10 cellular contexts compared by ENCODE assay signal in the genomic region with DNA sequence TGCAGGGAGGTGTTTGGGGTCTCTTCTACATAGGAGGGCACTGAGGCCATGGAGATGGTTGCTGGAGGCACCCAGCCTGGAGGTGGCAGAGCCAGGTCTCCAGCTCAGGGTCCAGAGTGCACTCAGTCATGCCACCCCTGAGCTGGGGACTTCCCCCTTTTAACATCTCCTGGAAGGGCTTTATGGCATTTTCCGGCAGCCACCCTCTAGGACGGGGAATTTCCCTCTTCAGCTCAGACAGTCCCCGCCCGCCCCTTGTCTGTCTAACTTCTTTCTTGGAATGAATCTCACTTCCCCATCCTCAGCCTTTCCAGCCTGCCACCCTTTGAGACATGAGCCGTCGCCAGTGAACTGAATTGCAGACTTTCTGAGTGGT. TPM values are rescaled to one million over a fixed set of nuclear protein-coding genes. Genes with fewer than 3 reads are reported as not detected.
A peak's percentile ranks its signal among the peaks of the same experiment; 100 is the strongest.
DNase-seq lines count a peak whose midpoint lies in the region; ATAC-seq and TF ChIP-seq lines count a peak whose summit lies in the region.
"Had no signal": no experiment of that assay in that cellular context is flagged by ENCODE, and none has a peak within 500 bp of the region (broad histone marks: within the 10 kb centered on the region; RNA-seq: fewer than 3 reads in every experiment).

No MANE protein-coding gene starts in this region.

- H3K9me3 ChIP-seq in colonic mucosa (no peaks in the 10 kb centered on the region), uterus (no peaks in the 10 kb centered on the region)
- H3K9me3 ChIP-seq: pancreas had no signal

- H3K9ac ChIP-seq in colonic mucosa (ENCODE audit: low read depth in 2 of 2, low read length in 2 of 2): no peak overlapping the region

- intact Hi-C loops in colonic mucosa (cut with DNase I) (no loop called here), uterus (cut with DNase I; ENCODE audit: low total_unique reads) (no loop called here)

- peak; percentile 69 for ATAC-seq in HG03196 (IDR thresholded peaks at IDR 0.05; ENCODE audit: unreplicated experiment)

- H3K4me3 ChIP-seq in colonic mucosa: no peak overlapping the region
- no peak overlapping the region for H3K4me3 ChIP-seq in uterus
- H3K4me3 ChIP-seq: cardiac muscle cell, pancreas had no signal

- peak; percentile 16 to 21 for DNase-seq in activated CD4-positive, alpha-beta T cell treated with anti-CD3 and anti-CD28 coated beads for 4 hours
- DNase-seq in activated CD4-positive, alpha-beta T cell treated with anti-CD3 and anti-CD28 coated beads, Interleukin-2, amount 50 U/mL, for 1 hour: no peak
- DNase-seq in colonic mucosa (peak; percentile 49), mucosa of gallbladder (ENCODE audit: low spot score) (no peak), NCI-H1105 (lab: John Stamatoyannopoulos, UW) (no peak), uterus (no peak)
- DNase-seq in stimulated activated CD4-positive, alpha-beta T cell treated with anti-CD3 and anti-CD28 coated beads, Interleukin-4, amount 100 ng/mL, for 24 hours: peak; percentile 51

- TF ChIP-seq CTCF in colonic mucosa (IDR thresholded peaks at IDR 0.05): no peak
- TF ChIP-seq CTCF in uterus (IDR thresholded peaks at IDR 0.05): no peak

- H3K27ac ChIP-seq in colonic mucosa (no peak overlapping the region), uterus (no peak overlapping the region)
- H3K27ac ChIP-seq: cardiac muscle cell, pancreas had no signal

- TF ChIP-seq POLR2A in uterus (IDR thresholded peaks at IDR 0.05): no peak

- H3K4me1 ChIP-seq in colonic mucosa: no peaks in the 10 kb centered on the region
- H3K4me1 ChIP-seq in uterus: no peaks in the 10 kb centered on the region
- H3K4me1 ChIP-seq: pancreas had no signal

- H3K27me3 ChIP-seq in colonic mucosa: no peaks in the 10 kb centered on the region
- no peaks in the 10 kb centered on the region for H3K27me3 ChIP-seq in uterus
- H3K27me3 ChIP-seq: cardiac muscle cell, pancreas had no signal

- H3K36me3 ChIP-seq in colonic mucosa (no peaks in the 10 kb centered on the region), uterus (no peaks in the 10 kb centered on the region)
- H3K36me3 ChIP-seq: cardiac muscle cell, pancreas had no signal

RNA-seq across cellular contexts. Expression of gene COL15A1, which starts 49.9 kb away (rescaled TPM):
- total RNA-seq in colonic mucosa: 10 to 100 TPM in 1 of 2 donors, 1 to 10 TPM in 1; 6.0 to 16.0 TPM
- total RNA-seq in mucosa of gallbladder: 46.2 TPM
- total RNA-seq in uterus: 100 to 1,000 TPM in 1 of 4 donors, 10 to 100 TPM in 3; 20.3 to 160 (median 50.4) TPM

Comparison
In these comparisons a context has a peak if more than half of its experiments do, and no peak if none do; other contexts are left out.
1. DNase-seq: peak in activated CD4-positive, alpha-beta T cell treated with anti-CD3 and anti-CD28 coated beads for 4 hours (2 of 2), colonic mucosa (single experiment) and stimulated activated CD4-positive, alpha-beta T cell treated with anti-CD3 and anti-CD28 coated beads, Interleukin-4, amount 100 ng/mL, for 24 hours (single experiment); none in activated CD4-positive, alpha-beta T cell treated with anti-CD3 and anti-CD28 coated beads, Interleukin-2, amount 50 U/mL, for 1 hour (single experiment), mucosa of gallbladder (single experiment), NCI-H1105 (single experiment) and uterus (0 of 2).